8 cellular contexts compared by ENCODE assay signal in genomic region chr2:106193977-106194778, GRCh38. TPM values are rescaled to one million over a fixed set of nuclear protein-coding genes. Genes with fewer than 3 reads are reported as not detected.
A peak's percentile ranks its signal among the peaks of the same experiment; 100 is the strongest.
DNase-seq lines count a peak whose midpoint lies in the region; ATAC-seq and TF ChIP-seq lines count a peak whose summit lies in the region.

Gene UXS1 (minus strand): TSS chr2:106194301. CDS start chr2:106194241, 60 bp downstream.

- peak; percentile 62 for TF ChIP-seq POLR2A in erythroblast (IDR thresholded peaks at IDR 0.05; ENCODE audit: low read length)

- peak within 1 kb of the TSS; percentile 88 for H3K4me3 Mint-ChIP-seq in activated T-cell treated with anti-CD3 and anti-CD28 coated beads, Interleukin-2, amount 50 U/mL, for 24 hours

- H3K27ac ChIP-seq in PC-9: peak within 1 kb of the TSS; percentile 56

- H2AFZ ChIP-seq in PC-9: peak within 1 kb of the TSS; percentile 88

- POLR2A ChIA-PET in PC-9 (lab: Charles Lee; ENCODE audit: unreplicated experiment): interaction anchor here (0.5 kb wide), 1 partner anchor 53 kb away, joined by 3 read pairs; no protein-coding TSS in a partner anchor

- H3K36me3 ChIP-seq in PC-9 (ENCODE audit: low read depth) (no peaks in the 10 kb centered on the region), mucosa of stomach (ENCODE audit: control insufficient read depth, insufficient read depth, low read length) (no peaks in the 10 kb centered on the region)

- peaks cover 27% of the 10 kb centered on the region for H3K36me3 Mint-ChIP-seq in activated T-cell treated with anti-CD3 and anti-CD28 coated beads, Interleukin-2, amount 50 U/mL, for 24 hours (ENCODE audit: low read depth)

- DNase-seq in DMS114 treated with DMSO at 0.1 percent for 48 hours (lab: John Stamatoyannopoulos, UW; ENCODE audit: unreplicated experiment) (peak; percentile 74), PC-9 (peak; percentile 89 to 97), erythroblast (lab: John Stamatoyannopoulos, UW) (peak; percentile 97 to 99)
- DNase-seq in Jurkat, Clone E6-1 (ENCODE audit: low read depth, low spot score): peak; percentile 94
- DNase-seq in activated T-cell treated with anti-CD3 and anti-CD28 coated beads, Interleukin-2, amount 50 U/mL, for 24 hours: peak; percentile 99
- DNase-seq in stimulated activated CD8-positive, alpha-beta memory T cell treated with anti-CD3 and anti-CD28 coated beads, Interleukin-7, amount 100 ng/mL, for 1 hour (ENCODE audit: low read depth in 2 of 2): peak; percentile 98

- H3K9ac ChIP-seq in mucosa of stomach (ENCODE audit: low read length): peak within 1 kb of the TSS; percentile 77

- H4K20me1 ChIP-seq in PC-9 (ENCODE audit: insufficient read depth): no peaks in the 10 kb centered on the region

- H3K4me1 ChIP-seq in PC-9 (replicated peaks; ENCODE audit: insufficient read depth) (peaks cover 18% of the 10 kb centered on the region), mucosa of stomach (ENCODE audit: control insufficient read depth, insufficient read depth, low read length) (peaks cover 9% of the 10 kb centered on the region)

- H3K9me3 ChIP-seq in PC-9 (ENCODE audit: insufficient read depth, low read depth) (no peaks in the 10 kb centered on the region), mucosa of stomach (ENCODE audit: control insufficient read depth, low read length) (no peaks in the 10 kb centered on the region)

- H3K4me2 ChIP-seq in PC-9: peak within 1 kb of the TSS; percentile 87

- intact Hi-C loops in PC-9 (cut with micrococcal nuclease; ENCODE audit: unreplicated experiment): loop anchor here (1.0 to 5.0 kb wide), 3 partner anchors 32 to 79 kb away; no protein-coding TSS in a partner anchor

- H3K27me3 ChIP-seq in PC-9 (ENCODE audit: insufficient read depth, low read depth) (no peaks in the 10 kb centered on the region), mucosa of stomach (ENCODE audit: control insufficient read depth, insufficient read depth, low read length) (no peaks in the 10 kb centered on the region)

- no peaks in the 10 kb centered on the region for H3K9me2 ChIP-seq in PC-9 (ENCODE audit: insufficient read depth)

- H3F3A ChIP-seq in PC-9 (ENCODE audit: insufficient read depth, low read depth): peaks cover 17% of the 10 kb centered on the region

- BruUV-seq in PC-9 (replicated peaks; lab: Mats Ljungman, UMichigan): no TSS peak

- peak; percentile 67 for ATAC-seq in GM21619 (IDR thresholded peaks at IDR 0.05; ENCODE audit: unreplicated experiment)

- H3K4me3 ChIP-seq in Jurkat, Clone E6-1 (ENCODE audit: low read length): peak within 1 kb of the TSS; percentile 83
- H3K4me3 ChIP-seq in PC-9 (peak within 1 kb of the TSS; percentile 94), mucosa of stomach (ENCODE audit: low read length) (peak within 1 kb of the TSS; percentile 65)

- H3K27ac Mint-ChIP-seq in activated T-cell treated with anti-CD3 and anti-CD28 coated beads, Interleukin-2, amount 50 U/mL, for 24 hours: peak within 1 kb of the TSS; percentile 94

- no peaks in the 10 kb centered on the region for H3K9me3 Mint-ChIP-seq in activated T-cell treated with anti-CD3 and anti-CD28 coated beads, Interleukin-2, amount 50 U/mL, for 24 hours

- H3K27me3 Mint-ChIP-seq in activated T-cell treated with anti-CD3 and anti-CD28 coated beads, Interleukin-2, amount 50 U/mL, for 24 hours: no peaks in the 10 kb centered on the region

- H3K79me2 ChIP-seq in PC-9 (ENCODE audit: low read depth): peaks cover 37% of the 10 kb centered on the region

- CTCF ChIA-PET in PC-9 (lab: Charles Lee): no interaction called here

- peaks cover 47% of the 10 kb centered on the region for H3K4me1 Mint-ChIP-seq in activated T-cell treated with anti-CD3 and anti-CD28 coated beads, Interleukin-2, amount 50 U/mL, for 24 hours (ENCODE audit: low read depth)

- TF ChIP-seq CTCF in PC-9 (conservative IDR thresholded peaks at IDR 0.05): no peak

RNA-seq across cellular contexts. Expression of gene UXS1, which starts in this region (rescaled TPM):
- 29.1 TPM for polyA plus RNA-seq in Jurkat, Clone E6-1 (2012; ENCODE audit: insufficient read depth, insufficient read length)
- total RNA-seq in PC-9 (2021): 61.3 and 65.6 TPM in 2 replicates

Comparison
In these comparisons a context has a peak if more than half of its experiments do, and no peak if none do; other contexts are left out.
1. Peak in every context shown above with its lines: DNase-seq, ATAC-seq, H3K4me3 ChIP-seq and H3K27ac ChIP-seq.